8 cellular contexts compared by ENCODE assay signal in the genomic region with DNA sequence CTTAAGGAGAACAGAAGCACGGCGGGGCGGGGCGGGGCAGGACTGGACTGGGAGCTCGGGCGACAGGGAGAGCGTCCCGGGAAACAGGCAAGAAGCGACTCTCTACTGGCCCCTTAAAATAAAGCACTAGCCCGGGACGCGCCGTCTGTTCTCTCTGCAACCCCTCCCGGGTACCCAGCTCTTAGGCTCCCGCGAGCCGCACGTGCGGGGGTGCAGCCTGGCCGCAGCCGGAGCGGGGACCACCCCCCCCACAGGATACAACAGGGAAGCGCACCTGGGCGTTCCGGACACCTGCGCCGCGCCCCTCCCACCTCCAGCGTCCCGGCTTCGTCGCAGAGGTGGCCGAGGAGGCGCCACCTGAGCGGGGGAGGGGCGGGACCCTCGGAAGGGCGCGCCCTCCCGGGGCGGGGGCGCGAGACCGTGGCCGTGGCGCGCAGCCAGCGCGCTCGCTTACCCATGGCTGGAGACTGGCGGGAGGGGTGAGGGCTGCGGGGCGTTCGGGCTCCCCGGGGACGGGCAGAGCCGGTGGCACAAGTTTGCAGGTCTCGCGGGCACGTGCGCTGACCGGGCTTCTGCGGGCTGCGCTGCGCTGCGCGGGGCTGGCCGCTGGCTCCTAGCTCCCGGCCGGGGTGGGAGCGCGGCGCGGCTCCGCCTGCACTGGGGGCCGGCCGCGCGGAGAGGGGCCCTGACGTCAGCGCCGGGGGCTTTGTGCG.
DNase-seq lines count a peak whose midpoint lies in the region; ATAC-seq and TF ChIP-seq lines count a peak whose summit lies in the region.

No MANE protein-coding gene starts in this region.

- peak; percentile 29 for TF ChIP-seq CTCF in endodermal cell (conservative IDR thresholded peaks at IDR 0.05)

- no peaks in the 10 kb centered on the region for H3K27me3 ChIP-seq in endodermal cell (ENCODE audit: control insufficient read depth, insufficient read depth, low read length, poor library complexity, severe bottlenecking)
- peaks cover 48 to 58% of the 10 kb centered on the region in 2 donors for H3K27me3 ChIP-seq in muscle layer of colon (ENCODE audit: control insufficient read depth in 1 of 2, insufficient read depth in 2 of 2, low read length in 2 of 2)

- WGBS in endodermal cell (ENCODE audit: insufficient coverage in 1 of 2, insufficient read length in 1 of 2), 2 experiments = 0% methylated on average over 5 to 82 of the region's 83 CpGs

- H3K9ac ChIP-seq in endodermal cell (ENCODE audit: extremely low read depth, low read length, poor library complexity, severe bottlenecking) = peak overlapping the region; percentile 85
- no peak overlapping the region for H3K9ac ChIP-seq in muscle layer of colon (ENCODE audit: low read length)

- in situ Hi-C loops in SK-MEL-5 (cut with HindIII; ENCODE audit: low pct_unique_long_range_greater_than_20kb, low sequenced_read_pairs) = no loop called here

- H3K9me3 ChIP-seq in endodermal cell (ENCODE audit: control insufficient read depth, low read length) (no peaks in the 10 kb centered on the region), muscle layer of colon (ENCODE audit: low read length) (no peaks in the 10 kb centered on the region)

- H3K27ac ChIP-seq in endodermal cell (ENCODE audit: low read depth, low read length) = peak overlapping the region; percentile 77
- H3K27ac ChIP-seq in muscle layer of colon (ENCODE audit: low read depth, low read length) = no peak overlapping the region

- H3K4me1 Mint-ChIP-seq in activated CD4-positive, alpha-beta T cell treated with anti-CD3 and anti-CD28 coated beads, Interleukin-2, amount 10 ng/mL, durations not matched to agents 24 days and 14 days = no peaks in the 10 kb centered on the region
- peaks cover 28% of the 10 kb centered on the region for H3K4me1 Mint-ChIP-seq in endodermal cell

- H3K9me3 Mint-ChIP-seq in activated CD4-positive, alpha-beta T cell treated with anti-CD3 and anti-CD28 coated beads, Interleukin-2, amount 10 ng/mL, durations not matched to agents 24 days and 14 days = no peaks in the 10 kb centered on the region
- H3K9me3 Mint-ChIP-seq in endodermal cell = peaks cover 50% of the 10 kb centered on the region

- H3K4me1 ChIP-seq in endodermal cell (ENCODE audit: control insufficient read depth, insufficient read depth, low read length) (no peaks in the 10 kb centered on the region), muscle layer of colon (ENCODE audit: insufficient read depth, low read length) (peaks cover 5% of the 10 kb centered on the region)

- H3K36me3 ChIP-seq in endodermal cell (ENCODE audit: control insufficient read depth, insufficient read depth, low read length) (peaks cover 10% of the 10 kb centered on the region), muscle layer of colon (ENCODE audit: insufficient read depth, low read length) (no peaks in the 10 kb centered on the region)

- ATAC-seq in GM18519 (IDR thresholded peaks at IDR 0.05; ENCODE audit: low FRiP score, unreplicated experiment) (no peak), HG03045 (IDR thresholded peaks at IDR 0.05; ENCODE audit: unreplicated experiment) (no peak)

- peaks cover 36% of the 10 kb centered on the region for H3K27me3 Mint-ChIP-seq in activated CD4-positive, alpha-beta T cell treated with anti-CD3 and anti-CD28 coated beads, Interleukin-2, amount 10 ng/mL, durations not matched to agents 24 days and 14 days
- H3K27me3 Mint-ChIP-seq in endodermal cell (ENCODE audit: insufficient read depth) = no peaks in the 10 kb centered on the region

- H3K4me3 ChIP-seq in endodermal cell (ENCODE audit: low read length) (peak overlapping the region; percentile 86), muscle layer of colon (ENCODE audit: low read depth in 1 of 2, low read length in 2 of 2) (peak overlapping the region; percentile 42 to 54)

- H3K36me3 Mint-ChIP-seq in activated CD4-positive, alpha-beta T cell treated with anti-CD3 and anti-CD28 coated beads, Interleukin-2, amount 10 ng/mL, durations not matched to agents 24 days and 14 days (ENCODE audit: low read depth) = no peaks in the 10 kb centered on the region
- H3K36me3 Mint-ChIP-seq in endodermal cell (ENCODE audit: low read depth) = no peaks in the 10 kb centered on the region

- no peak for DNase-seq in activated CD4-positive, alpha-beta T cell treated with anti-CD3 and anti-CD28 coated beads, Interleukin-2, amount 10 ng/mL, durations not matched to agents 24 days and 14 days
- DNase-seq in activated CD4-positive, alpha-beta T cell treated with anti-CD3 and anti-CD28 coated beads for 1 hour = no peak
- DNase-seq in SK-MEL-5 (ENCODE audit: low read depth, low spot score) (peak; percentile 32), endodermal cell (peak; percentile 78)
- no peak for DNase-seq in effector CD4-positive, alpha-beta T cell

- no peak overlapping the region for H3K27ac Mint-ChIP-seq in activated CD4-positive, alpha-beta T cell treated with anti-CD3 and anti-CD28 coated beads, Interleukin-2, amount 10 ng/mL, durations not matched to agents 24 days and 14 days
- H3K27ac Mint-ChIP-seq in endodermal cell = peak overlapping the region; percentile 92

- peak overlapping the region; percentile 26 for H3K4me3 Mint-ChIP-seq in activated CD4-positive, alpha-beta T cell treated with anti-CD3 and anti-CD28 coated beads, Interleukin-2, amount 10 ng/mL, durations not matched to agents 24 days and 14 days
- peak overlapping the region; percentile 80 for H3K4me3 Mint-ChIP-seq in endodermal cell

- intact Hi-C loops in activated CD4-positive, alpha-beta T cell treated with anti-CD3 and anti-CD28 coated beads, Interleukin-2, amount 10 ng/mL, durations not matched to agents 24 days and 14 days (cut with micrococcal nuclease) = no loop called here

Comparison
In these comparisons a context has a peak if more than half of its experiments do, and no peak if none do; other contexts are left out.
1. DNase-seq: peak in SK-MEL-5 (single experiment) and endodermal cell (single experiment); none in activated CD4-positive, alpha-beta T cell treated with anti-CD3 and anti-CD28 coated beads, Interleukin-2, amount 10 ng/mL, durations not matched to agents 24 days and 14 days (single experiment), activated CD4-positive, alpha-beta T cell treated with anti-CD3 and anti-CD28 coated beads for 1 hour (single experiment) and effector CD4-positive, alpha-beta T cell (single experiment).